Comparison of ENCODE assay signal across 1 cellular context in the genomic region with DNA sequence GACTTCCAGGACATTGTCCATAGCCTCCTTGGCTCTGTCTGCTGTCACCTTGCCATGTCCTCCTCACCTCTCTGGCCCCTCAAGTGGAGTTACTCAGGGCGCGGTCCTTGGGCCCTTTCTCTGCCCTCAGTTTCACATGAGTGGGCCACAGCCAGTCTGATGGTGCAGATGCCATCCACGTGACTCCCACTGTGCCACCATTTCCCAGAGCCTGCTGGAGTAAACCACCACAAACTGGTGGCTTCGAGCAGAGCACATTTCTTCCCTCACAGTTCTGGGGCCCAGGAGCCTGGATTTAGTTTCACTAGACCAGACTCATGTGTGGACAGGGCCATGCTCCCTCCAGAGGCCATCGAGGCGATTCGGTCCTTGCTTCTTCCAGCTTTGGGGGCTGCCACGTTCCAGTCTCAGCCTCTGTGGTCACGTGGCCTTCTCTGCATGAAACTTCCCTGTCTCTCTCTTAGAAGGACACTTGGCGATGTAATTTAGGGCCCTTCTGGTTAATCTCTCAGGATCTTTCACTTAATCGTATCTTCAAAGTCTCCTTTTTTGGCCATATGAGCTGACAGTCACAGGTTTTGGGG.
TF ChIP-seq lines count a peak whose summit lies in the region.

No MANE protein-coding gene starts in this region.

TF ChIP-seq in IMR-90, 13 proteins besides CTCF, POLR2A, EP300 and RAD21:
- no peak for TF ChIP-seq CEBPB (IDR thresholded peaks at IDR 0.05; ENCODE audit: low read depth, low read length)
- TF ChIP-seq MXI1 (IDR thresholded peaks at IDR 0.05; ENCODE audit: borderline replicate concordance, low read depth, low read length), result no peak
- no peak for TF ChIP-seq RCOR1 (IDR thresholded peaks at IDR 0.05; ENCODE audit: insufficient replicate concordance, low read length)
- TF ChIP-seq, protein P1, sequence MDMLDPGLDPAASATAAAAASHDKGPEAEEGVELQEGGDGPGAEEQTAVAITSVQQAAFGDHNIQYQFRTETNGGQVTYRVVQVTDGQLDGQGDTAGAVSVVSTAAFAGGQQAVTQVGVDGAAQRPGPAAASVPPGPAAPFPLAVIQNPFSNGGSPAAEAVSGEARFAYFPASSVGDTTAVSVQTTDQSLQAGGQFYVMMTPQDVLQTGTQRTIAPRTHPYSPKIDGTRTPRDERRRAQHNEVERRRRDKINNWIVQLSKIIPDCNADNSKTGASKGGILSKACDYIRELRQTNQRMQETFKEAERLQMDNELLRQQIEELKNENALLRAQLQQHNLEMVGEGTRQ (IDR thresholded peaks at IDR 0.05; ENCODE audit: low read depth, low read length), result no peak
